ENCODE assay signal across 16 cellular contexts in genomic region chr5:107543868-107544267, GRCh38.
"Had no signal": no experiment of that assay in that cellular context is flagged by ENCODE, and none has a peak within 500 bp of the region (broad histone marks: within the 10 kb centered on the region; RNA-seq: fewer than 3 reads in every experiment).

No MANE protein-coding gene starts in this region.

- H3K27ac Mint-ChIP-seq: activated CD4-positive, alpha-beta T cell treated with anti-CD3 and anti-CD28 coated beads, Interleukin-2, amount 10 ng/mL, durations not matched to agents 24 days and 14 days; dendritic cell treated with granulocyte-macrophage colony-stimulating factor and Interleukin-4, amounts not matched to agents 40 ng/mL and 50 ng/mL, for 4 days had no signal

- H3K27me3 Mint-ChIP-seq: dendritic cell treated with granulocyte-macrophage colony-stimulating factor and Interleukin-4, amounts not matched to agents 40 ng/mL and 50 ng/mL, for 4 days had no signal

- H3K9me3 Mint-ChIP-seq: activated CD4-positive, alpha-beta T cell treated with anti-CD3 and anti-CD28 coated beads, Interleukin-2, amount 10 ng/mL, durations not matched to agents 24 days and 14 days; dendritic cell treated with granulocyte-macrophage colony-stimulating factor and Interleukin-4, amounts not matched to agents 40 ng/mL and 50 ng/mL, for 4 days; nephron had no signal

- ATAC-seq: foreskin keratinocyte, left ventricle myocardium superior, sciatic nerve had no signal

- DNase-seq: activated CD4-positive, alpha-beta T cell treated with anti-CD3 and anti-CD28 coated beads, Interleukin-2, amount 10 ng/mL, durations not matched to agents 24 days and 14 days; activated CD4-positive, CD25-positive, alpha-beta regulatory T cell; activated CD8-positive, alpha-beta memory T cell treated with anti-CD3 and anti-CD28 coated beads, Interleukin-2, amount 50 U/mL, for 48 hours; activated gamma-delta T cell treated with Interleukin-2 at 50 U/mL for 16 hours; anterior cingulate cortex; brain microvascular endothelial cell; cerebellar nuclear complex; effector memory CD4-positive, alpha-beta T cell; foreskin keratinocyte; glutamatergic neuron; left ventricle myocardium superior; spleen had no signal

- H3K4me3 ChIP-seq: spleen had no signal

- H3K4me3 Mint-ChIP-seq: activated CD4-positive, alpha-beta T cell treated with anti-CD3 and anti-CD28 coated beads, Interleukin-2, amount 10 ng/mL, durations not matched to agents 24 days and 14 days; dendritic cell treated with granulocyte-macrophage colony-stimulating factor and Interleukin-4, amounts not matched to agents 40 ng/mL and 50 ng/mL, for 4 days; nephron had no signal

- H3K27me3 ChIP-seq: brain microvascular endothelial cell, foreskin keratinocyte, spleen had no signal

- H3K27ac ChIP-seq: foreskin keratinocyte had no signal

- H3K36me3 ChIP-seq: brain microvascular endothelial cell, spleen, thoracic aorta had no signal

- H3K4me1 Mint-ChIP-seq: activated CD4-positive, alpha-beta T cell treated with anti-CD3 and anti-CD28 coated beads, Interleukin-2, amount 10 ng/mL, durations not matched to agents 24 days and 14 days had no signal
